Comparison of ENCODE assay signal across 17 cellular contexts in the genomic region with DNA sequence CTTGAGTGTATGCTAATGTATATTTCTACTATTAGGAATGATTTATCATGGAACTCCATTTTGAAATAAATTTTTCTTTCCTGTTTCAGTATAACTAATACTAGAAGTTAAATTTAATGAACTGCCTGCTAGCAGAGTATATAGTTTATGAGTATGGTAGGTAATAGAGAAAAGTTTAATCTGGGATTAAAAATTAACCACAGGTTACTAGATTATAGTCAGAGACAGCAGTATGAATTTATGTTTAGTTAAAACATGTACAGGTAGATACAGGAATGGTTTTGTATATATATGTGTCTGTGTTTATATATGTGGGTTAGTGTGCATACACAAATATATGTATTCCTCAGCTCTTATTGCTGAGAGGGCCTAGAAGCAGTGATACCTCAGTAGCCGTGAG. TPM values are rescaled to one million over a fixed set of nuclear protein-coding genes. Genes with fewer than 3 reads are reported as not detected.
A peak's percentile ranks its signal among the peaks of the same experiment; 100 is the strongest.
DNase-seq lines count a peak whose midpoint lies in the region; ATAC-seq, FAIRE-seq and TF ChIP-seq lines count a peak whose summit lies in the region.
"Had no signal": no experiment of that assay in that cellular context is flagged by ENCODE, and none has a peak within 500 bp of the region (broad histone marks: within the 10 kb centered on the region; RNA-seq: fewer than 3 reads in every experiment).

No MANE protein-coding gene starts in this region.

- ATAC-seq in gastrocnemius medialis: no peak

- H3K36me3 Mint-ChIP-seq in Calu3 (ENCODE audit: insufficient read depth, unreplicated experiment): peaks cover 59% of the 10 kb centered on the region

- BruUV-seq in Calu3 (replicated peaks; lab: Mats Ljungman, UMichigan): no TSS peak

- peaks cover 35% of the 10 kb centered on the region for H3K4me1 Mint-ChIP-seq in Calu3 (ENCODE audit: low read depth, unreplicated experiment)

- no peak for FAIRE-seq in small intestine (lab: Jason Lieb, UNC)
- FAIRE-seq: GM12891, GM18507, H54 had no signal

- H3K27me3 ChIP-seq in colonic mucosa (no peaks in the 10 kb centered on the region), mucosa of rectum (ENCODE audit: control insufficient read depth in 2 of 2, insufficient read depth in 2 of 2, low read length in 2 of 2) (no peaks in the 10 kb centered on the region), gastrocnemius medialis (no peaks in the 10 kb centered on the region), small intestine (ENCODE audit: control insufficient read depth in 2 of 2, insufficient read depth in 2 of 2, low read length in 2 of 2) (no peaks in the 10 kb centered on the region)

- TF ChIP-seq CTCF in Calu3 (IDR thresholded peaks at IDR 0.05; ENCODE audit: unreplicated experiment) (no peak), colonic mucosa (IDR thresholded peaks at IDR 0.05) (no peak), gastrocnemius medialis (IDR thresholded peaks at IDR 0.05 in 4 of 5, conservative IDR thresholded peaks at IDR 0.05 in 1 of 5) (no peak)

- DNase-seq in Calu3: no peak
- no peak for DNase-seq in colonic mucosa
- no peak for DNase-seq in posterior vena cava (ENCODE audit: low spot score)
- no peak for DNase-seq in gastrocnemius medialis
- no peak for DNase-seq in small intestine
- DNase-seq: C1 segment of cervical spinal cord; CD4-positive, alpha-beta memory T cell; COR-L47; DMS79 treated with DMSO at 0.1 percent for 48 hours; GF-D8; GOT3; HFFc6 had no signal

- H3K4me1 ChIP-seq in colonic mucosa: peaks cover 7% of the 10 kb centered on the region
- H3K4me1 ChIP-seq in mucosa of rectum (ENCODE audit: control insufficient read depth in 2 of 2, insufficient read depth in 2 of 2, low read length in 2 of 2): peaks cover 14 to 19% of the 10 kb centered on the region in 2 donors
- no peaks in the 10 kb centered on the region for H3K4me1 ChIP-seq in gastrocnemius medialis
- peaks cover 3 to 4% of the 10 kb centered on the region in 2 donors for H3K4me1 ChIP-seq in small intestine (ENCODE audit: control insufficient read depth in 2 of 2, insufficient read depth in 1 of 2, low read depth in 1 of 2, low read length in 1 of 2)
- H3K4me1 ChIP-seq: HAP-1 had no signal

- H3K9ac ChIP-seq in colonic mucosa (ENCODE audit: low read depth in 2 of 2, low read length in 2 of 2) (no peak overlapping the region), mucosa of rectum (ENCODE audit: low read depth in 1 of 2, low read length in 2 of 2) (no peak overlapping the region)

- TF ChIP-seq POLR2A in gastrocnemius medialis (IDR thresholded peaks at IDR 0.05): no peak

- H3K27ac Mint-ChIP-seq in Calu3 (ENCODE audit: unreplicated experiment): peak overlapping the region; percentile 27
- H3K27ac Mint-ChIP-seq: CD4-positive, alpha-beta memory T cell; HFFc6 had no signal

- H3K27ac ChIP-seq in colonic mucosa: peak overlapping the region; percentile 69
- peak overlapping the region; percentile 41 to 45 for H3K27ac ChIP-seq in mucosa of rectum (ENCODE audit: low read depth in 2 of 2, low read length in 2 of 2)
- H3K27ac ChIP-seq in gastrocnemius medialis: no peak overlapping the region
- no peak overlapping the region for H3K27ac ChIP-seq in small intestine (ENCODE audit: low read depth in 1 of 2, low read length in 1 of 2)

- peaks cover 6% of the 10 kb centered on the region for H3K9me3 Mint-ChIP-seq in Calu3 (ENCODE audit: low read depth, unreplicated experiment)

- CTCF ChIA-PET in Calu3 (lab: Charles Lee): no interaction called here

- intact Hi-C loops in Calu3 (cut with micrococcal nuclease; ENCODE audit: unreplicated experiment) (no loop called here), colonic mucosa (cut with DNase I) (no loop called here), posterior vena cava (cut with DNase I) (no loop called here), gastrocnemius medialis (cut with DNase I; ENCODE audit: low total_unique reads) (no loop called here)

- no peaks in the 10 kb centered on the region for H3K9me3 ChIP-seq in colonic mucosa
- peaks cover 0 to 5% of the 10 kb centered on the region in 2 donors for H3K9me3 ChIP-seq in mucosa of rectum (ENCODE audit: control insufficient read depth in 2 of 2, low read length in 2 of 2)
- no peaks in the 10 kb centered on the region for H3K9me3 ChIP-seq in gastrocnemius medialis
- no peaks in the 10 kb centered on the region for H3K9me3 ChIP-seq in small intestine (ENCODE audit: control insufficient read depth, low read depth)

- H3K4me3 ChIP-seq in colonic mucosa: no peak overlapping the region
- H3K4me3 ChIP-seq in mucosa of rectum (ENCODE audit: low read length in 2 of 2): no peak overlapping the region
- no peak overlapping the region for H3K4me3 ChIP-seq in gastrocnemius medialis
- no peak overlapping the region for H3K4me3 ChIP-seq in small intestine (ENCODE audit: low read depth in 1 of 2, low read length in 2 of 2)
- H3K4me3 ChIP-seq: HAP-1 had no signal

- no peak overlapping the region for H3K4me3 Mint-ChIP-seq in Calu3 (ENCODE audit: low read depth, unreplicated experiment)
- H3K4me3 Mint-ChIP-seq: CD4-positive, alpha-beta memory T cell; HFFc6 had no signal

- in situ Hi-C loops in gastrocnemius medialis (cut with MboI; ENCODE audit: low sequenced_read_pairs in 4 of 4): no loop called here

- 75 to 79% (median 76%) methylated on average over 1 of the region's 1 CpG for WGBS in small intestine, 3 donors

- H3K36me3 ChIP-seq in colonic mucosa: no peaks in the 10 kb centered on the region
- H3K36me3 ChIP-seq in mucosa of rectum (ENCODE audit: control insufficient read depth in 2 of 2, insufficient read depth in 2 of 2, low read length in 2 of 2): peaks cover 6 to 11% of the 10 kb centered on the region in 2 donors
- H3K36me3 ChIP-seq in gastrocnemius medialis: no peaks in the 10 kb centered on the region
- H3K36me3 ChIP-seq in small intestine (ENCODE audit: control insufficient read depth in 2 of 2, insufficient read depth in 2 of 2, low read length in 2 of 2): peaks cover 0 to 5% of the 10 kb centered on the region in 2 donors

- H3K27me3 Mint-ChIP-seq in Calu3 (ENCODE audit: unreplicated experiment): no peaks in the 10 kb centered on the region
- H3K27me3 Mint-ChIP-seq: CD4-positive, alpha-beta memory T cell had no signal

RNA-seq across cellular contexts. Expression of a gene that starts 32.3 kb away (rescaled TPM):
- total RNA-seq in Calu3 (2022) (105 and 121 TPM in 2 replicates), colonic mucosa (100 to 1,000 TPM in 1 of 2 donors, 10 to 100 TPM in 1; 83.1 to 146 TPM), posterior vena cava (10 to 100 TPM; 20.1 to 26.5 TPM), gastrocnemius medialis (10 to 100 TPM in 1 of 4 donors, 1 to 10 TPM in 3; 6.9 to 14.1 (median 8.6) TPM)
- polyA plus RNA-seq in small intestine: 10 to 100 TPM; 24.4 to 68.7 (median 59.4) TPM

Comparison
In these comparisons a context has a peak if more than half of its experiments do, and no peak if none do; other contexts are left out.
1. H3K27ac ChIP-seq: peak in colonic mucosa (single experiment) and mucosa of rectum (2 of 2); none in gastrocnemius medialis (0 of 4) and small intestine (0 of 2).